ENCODE assay signal across 1 cellular context in genomic region chr20:53598140-53599038, GRCh38.
TF ChIP-seq lines count a peak whose summit lies in the region.

No MANE protein-coding gene starts in this region.

TF ChIP-seq in H1, 55 proteins besides CTCF, POLR2A, EP300 and RAD21 (continued from another document):
- no peak for TF ChIP-seq SP4 (IDR thresholded peaks at IDR 0.05; ENCODE audit: low read length)
- TF ChIP-seq ASH2L (IDR thresholded peaks at IDR 0.05; ENCODE audit: low read length) = no peak
- TF ChIP-seq USF2 (IDR thresholded peaks at IDR 0.05; ENCODE audit: low read length) = no peak
